12 cellular contexts compared by ENCODE assay signal in genomic region chr12:63882844-63883243, GRCh38. TPM values are rescaled to one million over a fixed set of nuclear protein-coding genes. Genes with fewer than 3 reads are reported as not detected.
DNase-seq lines count a peak whose midpoint lies in the region; ATAC-seq and TF ChIP-seq lines count a peak whose summit lies in the region.
"Had no signal": no experiment of that assay in that cellular context is flagged by ENCODE, and none has a peak within 500 bp of the region (broad histone marks: within the 10 kb centered on the region; RNA-seq: fewer than 3 reads in every experiment).

No MANE protein-coding gene starts in this region.

- intact Hi-C loops in lower leg skin (cut with DNase I; ENCODE audit: low total_unique reads) = no loop called here

- 73 to 79% methylated on average over 2 of the region's 2 CpGs for WGBS in lower leg skin, 2 donors

- in situ Hi-C loops in Caki2 (cut with HindIII; ENCODE audit: low pct_unique_long_range_greater_than_20kb, low sequenced_read_pairs) = no loop called here

- TF ChIP-seq POLR2A in lower leg skin (IDR thresholded peaks at IDR 0.05) = no peak

- TF ChIP-seq CTCF in lower leg skin (IDR thresholded peaks at IDR 0.05) = no peak

- DNase-seq in Caki2 (ENCODE audit: low read depth) (peak; percentile 40), NCI-H1436 treated with DMSO at 0.1 percent for 48 hours (lab: John Stamatoyannopoulos, UW) (peak; percentile 45), SHP77 treated with DMSO at 0.1 percent for 48 hours (lab: John Stamatoyannopoulos, UW) (peak; percentile 51), left kidney (ENCODE audit: low read depth, low spot score) (peak; percentile 91), T1000 (lab: John Stamatoyannopoulos, UW) (no peak), lower leg skin (ENCODE audit: low spot score in 2 of 2) (no peak), MV-4-11 (lab: John Stamatoyannopoulos, UW) (no peak)
- DNase-seq: activated CD4-positive, alpha-beta T cell treated with anti-CD3 and anti-CD28 coated beads, Interleukin-2, amount 50 U/mL, for 4 hours; activated naive CD8-positive, alpha-beta T cell treated with anti-CD3 and anti-CD28 coated beads, Interleukin-2, amount 10 ng/mL, durations not matched to agents 7 days and 5 days; C1 segment of cervical spinal cord had no signal

- no peak for ATAC-seq in HG03439 (IDR thresholded peaks at IDR 0.05; ENCODE audit: unreplicated experiment)
- ATAC-seq: GM12878 had no signal

- H3K4me3 ChIP-seq in lower leg skin (ENCODE audit: low read depth, poor library complexity, severe bottlenecking) = no peak overlapping the region
- H3K4me3 ChIP-seq: GM12878 had no signal

RNA-seq across cellular contexts. Expression of gene SRGAP1, which starts 38.3 kb away (rescaled TPM):
- total RNA-seq in Caki2 (2014; rRNA removed; shearing (Covaris generic); ENCODE audit: low replicate concordance) = 7.6 and 30.0 TPM in 2 replicates
- 1 to 10 TPM; 1.3 to 6.0 (median 1.7) TPM for total RNA-seq in lower leg skin

Comparison
In these comparisons a context has a peak if more than half of its experiments do, and no peak if none do; other contexts are left out.
1. DNase-seq: peak in Caki2 (single experiment), NCI-H1436 treated with DMSO at 0.1 percent for 48 hours (single experiment), SHP77 treated with DMSO at 0.1 percent for 48 hours (single experiment) and left kidney (single experiment); none in T1000 (single experiment), lower leg skin (0 of 2) and MV-4-11 (single experiment).